9 cellular contexts compared by ENCODE assay signal in the genomic region with DNA sequence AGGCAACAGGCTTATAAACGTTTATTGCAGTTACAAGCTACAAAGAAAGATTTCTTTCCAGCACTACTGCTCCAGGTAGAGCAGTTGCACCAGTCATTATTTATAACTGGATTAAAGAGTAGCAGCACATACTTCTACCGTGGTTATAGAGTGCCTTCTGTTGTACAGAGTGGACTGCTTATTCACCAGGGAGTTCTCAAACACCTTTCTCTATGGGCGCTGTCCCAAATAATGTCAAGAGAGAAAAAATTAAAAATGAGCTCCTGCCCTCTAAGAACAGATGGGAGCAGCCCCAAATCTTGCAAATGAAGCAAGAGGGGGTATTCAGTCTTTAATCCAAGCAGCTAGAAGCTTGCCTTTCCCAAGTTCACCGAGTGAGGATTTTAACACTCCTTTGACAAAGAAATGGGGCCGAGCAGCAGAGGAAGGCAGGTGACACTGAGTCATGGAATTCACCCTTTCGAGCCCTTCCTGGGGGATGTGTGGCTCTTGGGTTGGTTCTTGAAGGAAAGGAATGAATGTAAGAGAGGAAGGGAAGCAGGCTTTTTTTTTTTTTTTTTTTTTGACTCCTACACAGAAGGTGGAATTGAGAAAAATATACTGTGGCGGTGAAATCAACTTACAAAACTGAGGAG.
DNase-seq lines count a peak whose midpoint lies in the region; ATAC-seq and TF ChIP-seq lines count a peak whose summit lies in the region.
"Had no signal": no experiment of that assay in that cellular context is flagged by ENCODE, and none has a peak within 500 bp of the region (broad histone marks: within the 10 kb centered on the region; RNA-seq: fewer than 3 reads in every experiment).

No MANE protein-coding gene starts in this region.

- no peak overlapping the region for H3K4me3 ChIP-seq in neutrophil (ENCODE audit: low read depth in 1 of 2, low read length in 1 of 2)
- no peak overlapping the region for H3K4me3 ChIP-seq in adrenal gland

- DNase-seq in activated naive CD8-positive, alpha-beta T cell treated with anti-CD3 and anti-CD28 coated beads, Interleukin-2, amount 50 U/mL, for 24 hours: no peak
- DNase-seq in adrenal gland (no peak), KG1 (lab: John Stamatoyannopoulos, UW) (no peak), iPS-NIHi11 (ENCODE audit: low spot score) (no peak), NCI-H345 (lab: John Stamatoyannopoulos, UW) (no peak)

- H3K36me3 ChIP-seq in neutrophil (no peaks in the 10 kb centered on the region), adrenal gland (replicated peaks in 1 of 2) (no peaks in the 10 kb centered on the region)

- no peaks in the 10 kb centered on the region for H3K27me3 Mint-ChIP-seq in activated naive CD8-positive, alpha-beta T cell treated with anti-CD3 and anti-CD28 coated beads, Interleukin-2, amount 50 U/mL, for 24 hours

- peaks cover 7% of the 10 kb centered on the region for H3K9me3 Mint-ChIP-seq in activated naive CD8-positive, alpha-beta T cell treated with anti-CD3 and anti-CD28 coated beads, Interleukin-2, amount 50 U/mL, for 24 hours

- H3K4me1 Mint-ChIP-seq in activated naive CD8-positive, alpha-beta T cell treated with anti-CD3 and anti-CD28 coated beads, Interleukin-2, amount 50 U/mL, for 24 hours: peaks cover 98% of the 10 kb centered on the region

- TF ChIP-seq POLR2A in adrenal gland (IDR thresholded peaks at IDR 0.05): no peak

- H3K27ac Mint-ChIP-seq in activated naive CD8-positive, alpha-beta T cell treated with anti-CD3 and anti-CD28 coated beads, Interleukin-2, amount 50 U/mL, for 24 hours: peak overlapping the region; percentile 100

- no peaks in the 10 kb centered on the region for H3K9me3 ChIP-seq in neutrophil
- no peaks in the 10 kb centered on the region for H3K9me3 ChIP-seq in adrenal gland (replicated peaks in 1 of 3)

- H3K4me1 ChIP-seq in neutrophil (ENCODE audit: control insufficient read depth in 1 of 2, insufficient read depth in 1 of 2, low read depth in 1 of 2, low read length in 1 of 2): peaks cover 39 to 50% of the 10 kb centered on the region in 2 experiments
- peaks cover 4 to 7% of the 10 kb centered on the region in 2 donors for H3K4me1 ChIP-seq in adrenal gland (replicated peaks in 1 of 2)

- peaks cover 65% of the 10 kb centered on the region for H3K36me3 Mint-ChIP-seq in activated naive CD8-positive, alpha-beta T cell treated with anti-CD3 and anti-CD28 coated beads, Interleukin-2, amount 50 U/mL, for 24 hours (ENCODE audit: low read depth)

- peak overlapping the region; percentile 68 for H3K4me3 Mint-ChIP-seq in activated naive CD8-positive, alpha-beta T cell treated with anti-CD3 and anti-CD28 coated beads, Interleukin-2, amount 50 U/mL, for 24 hours

- ATAC-seq in GM18870 (IDR thresholded peaks at IDR 0.05; ENCODE audit: unreplicated experiment) (peak; percentile 4), HG03135 (IDR thresholded peaks at IDR 0.05; ENCODE audit: unreplicated experiment) (peak; percentile 11)
- peak; percentile 25 for ATAC-seq in activated naive CD8-positive, alpha-beta T cell treated with anti-CD3 and anti-CD28 coated beads, Interleukin-2, amount 50 U/mL, for 24 hours
- ATAC-seq: Panc1 had no signal

- TF ChIP-seq CTCF in neutrophil (IDR thresholded peaks at IDR 0.05) (no peak), adrenal gland (IDR thresholded peaks at IDR 0.05) (no peak)

- H3K27ac ChIP-seq in neutrophil (peak overlapping the region; percentile 76), adrenal gland (no peak overlapping the region)

- no peaks in the 10 kb centered on the region for H3K27me3 ChIP-seq in neutrophil
- no peaks in the 10 kb centered on the region for H3K27me3 ChIP-seq in adrenal gland

- intact Hi-C loops in adrenal gland (cut with DNase I): no loop called here

- WGBS in adrenal gland, 4 donors: 63 to 69% (median 67%) methylated on average over 7 of the region's 7 CpGs
